ENCODE assay signal across 9 cellular contexts in the genomic region with DNA sequence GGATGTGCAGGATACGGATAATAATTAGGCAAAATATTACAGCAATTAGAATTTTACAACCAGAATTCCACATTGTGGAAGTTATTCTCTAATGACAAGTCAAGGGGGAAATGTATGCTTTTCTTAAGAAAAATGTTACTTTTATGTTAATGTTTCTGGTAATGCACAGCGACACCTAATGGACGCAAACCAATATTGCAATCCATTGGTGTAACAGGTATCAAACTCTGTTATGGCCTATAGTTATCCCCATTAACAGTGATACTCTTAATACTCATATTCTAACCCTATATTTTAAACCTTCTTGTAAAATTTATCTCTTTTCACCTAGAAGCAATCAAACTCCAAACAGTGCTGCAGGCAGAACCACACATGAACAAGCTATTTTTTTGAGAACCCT. TPM values are rescaled to one million over a fixed set of nuclear protein-coding genes. Genes with fewer than 3 reads are reported as not detected.
DNase-seq lines count a peak whose midpoint lies in the region; ATAC-seq and TF ChIP-seq lines count a peak whose summit lies in the region.
"Not testable (repeated sequence)": the region's sequence is repeated elsewhere in the genome, so short reads cannot be mapped to it uniquely, and the experiment has no call there.
"Had no signal": no experiment of that assay in that cellular context is flagged by ENCODE, and none has a peak within 500 bp of the region (broad histone marks: within the 10 kb centered on the region; RNA-seq: fewer than 3 reads in every experiment).

No MANE protein-coding gene starts in this region.

- H3K27me3 Mint-ChIP-seq in WTC11 (ENCODE audit: low read depth), result not testable (repeated sequence)

- not testable (repeated sequence) for TF ChIP-seq CTCF in HL-60 (IDR thresholded peaks at IDR 0.05; ENCODE audit: insufficient read depth, low read length); brain microvascular endothelial cell (IDR thresholded peaks at IDR 0.05; ENCODE audit: low read depth, low read length, missing control alignments)
- peak; percentile 60 for TF ChIP-seq CTCF in WTC11 (IDR thresholded peaks at IDR 0.05)
- TF ChIP-seq CTCF in cardiac muscle cell (IDR thresholded peaks at IDR 0.05; ENCODE audit: low read depth, low read length), result peak; percentile 40
- peak; percentile 73 for TF ChIP-seq CTCF in neural cell (IDR thresholded peaks at IDR 0.05; ENCODE audit: poor library complexity, severe bottlenecking)
- peak; percentile 62 for TF ChIP-seq CTCF in thoracic aorta (IDR thresholded peaks at IDR 0.05)

- not testable (repeated sequence) for H3K4me2 ChIP-seq in neural cell (ENCODE audit: low read length)

- not testable (repeated sequence) for H3K9ac ChIP-seq in neural cell (ENCODE audit: low read length)

- in situ Hi-C loops in brain microvascular endothelial cell (cut with HindIII; ENCODE audit: low pct_ligation_motif_present, low sequenced_read_pairs), result not testable (repeated sequence)

- not testable (repeated sequence) for H3K36me3 ChIP-seq in brain microvascular endothelial cell (replicated peaks); cardiac muscle cell; neural cell (ENCODE audit: insufficient read depth, low read length); thoracic aorta

- H3K4me1 ChIP-seq in cardiac muscle cell (ENCODE audit: low read depth); thoracic aorta (ENCODE audit: control insufficient read depth in 1 of 2, low read depth in 2 of 2): not testable (repeated sequence)

- H2AFZ ChIP-seq in neural cell (ENCODE audit: low read depth, low read length), result not testable (repeated sequence)

- peak; percentile 65 for TF ChIP-seq RAD21 in neural cell (conservative IDR thresholded peaks at IDR 0.05)

- POLR2A ChIA-PET in WTC11 (lab: Charles Lee), result not testable (repeated sequence)

- CTCF ChIA-PET in WTC11 (lab: Charles Lee), result not testable (repeated sequence)

- H3K4me3 ChIP-seq in HL-60 (replicated peaks; ENCODE audit: insufficient read depth, low read length); brain microvascular endothelial cell (ENCODE audit: low read depth, low read length); cardiac muscle cell; neural cell (ENCODE audit: low read length); thoracic aorta: not testable (repeated sequence)

- H3K27ac ChIP-seq in HL-60 (replicated peaks); brain microvascular endothelial cell; cardiac muscle cell; neural cell (ENCODE audit: low read length); thoracic aorta: not testable (repeated sequence)

- not testable (repeated sequence) for H3K79me2 ChIP-seq in neural cell (replicated peaks; ENCODE audit: insufficient read depth, low read length)

- DNase-seq in DMS114 treated with DMSO at 0.1 percent for 48 hours (lab: John Stamatoyannopoulos, UW; ENCODE audit: unreplicated experiment) (peak; percentile 13), HL-60 (ENCODE audit: low read depth in 1 of 2, low spot score in 1 of 2) (peak; percentile 1 to 39), NCI-H69 (lab: John Stamatoyannopoulos, UW) (peak; percentile 10), WTC11 (ENCODE audit: low spot score) (peak; percentile 30), brain microvascular endothelial cell (peak; percentile 48), cardiac muscle cell (ENCODE audit: low read depth in 1 of 2, low spot score in 1 of 2) (peak; percentile 23 to 53)
- not testable (repeated sequence) for DNase-seq in thoracic aorta (ENCODE audit: low spot score)

- TF ChIP-seq EP300 in neural cell (conservative IDR thresholded peaks at IDR 0.05; ENCODE audit: poor library complexity, severe bottlenecking), result not testable (repeated sequence)

- not testable (repeated sequence) for H3K27me3 ChIP-seq in HL-60 (ENCODE audit: insufficient read depth, poor library complexity, severe bottlenecking); brain microvascular endothelial cell (replicated peaks); cardiac muscle cell; neural cell (ENCODE audit: insufficient read depth, low read depth, low read length); thoracic aorta (replicated peaks; ENCODE audit: insufficient read depth)

- not testable (repeated sequence) for ATAC-seq in WTC11; thoracic aorta (ENCODE audit: insufficient number of reproducible peaks, low FRiP score, low read depth)

- not testable (repeated sequence) for H3K4me1 Mint-ChIP-seq in WTC11

- not testable (repeated sequence) for H3K27ac Mint-ChIP-seq in WTC11

- not testable (repeated sequence) for H3K4me3 Mint-ChIP-seq in WTC11

- H3K9me3 Mint-ChIP-seq in WTC11, result not testable (repeated sequence)

- not testable (repeated sequence) for H3F3A ChIP-seq in neural cell (ENCODE audit: insufficient read depth, low read length, poor library complexity, severe bottlenecking)

- H4K20me1 ChIP-seq in neural cell (ENCODE audit: insufficient read depth), result not testable (repeated sequence)

- H3K9me2 ChIP-seq in neural cell (ENCODE audit: insufficient read depth, low read length), result not testable (repeated sequence)

- not testable (repeated sequence) for H3K36me3 Mint-ChIP-seq in WTC11

- not testable (repeated sequence) for H3K9me3 ChIP-seq in cardiac muscle cell (ENCODE audit: low read depth); neural cell (ENCODE audit: low read length); thoracic aorta

TF ChIP-seq in neural cell, 6 proteins besides CTCF, POLR2A, EP300 and RAD21:
- peak; percentile 56 for TF ChIP-seq SMC3 (conservative IDR thresholded peaks at IDR 0.05; ENCODE audit: poor library complexity)

RNA-seq across cellular contexts. Expression of a gene that starts 22.3 kb away (rescaled TPM):
- total RNA-seq in WTC11 (2021) (not detected in 3 replicates), cardiac muscle cell (not detected in 2 replicates), thoracic aorta (1 to 10 TPM; 1.1 to 3.9 TPM)
- polyA plus RNA-seq in cardiac muscle cell (not detected in 2 replicates), neural cell (0.51 TPM in 1 of 2 replicates, not detected in the other)
- polyA minus RNA-seq in neural cell, result 0.58 TPM in 1 of 2 replicates, not detected in the other
- total RNA-seq: activated T-helper 2 cell treated with anti-CD3 and anti-CD28 coated beads, Interferon-gamma antibody, Interleukin-2, Interleukin-4, amounts not matched to agents 10 μg/mL and 5 μg/mL and 100 μg/mL, durations not matched to agents 14 hours and 24 hours and 36 hours had no signal

RNA-seq across cellular contexts. Expression of a gene that starts 47.9 kb away (rescaled TPM):
- total RNA-seq in WTC11 (2021), result not detected in 3 replicates
- not detected in 2 replicates for total RNA-seq in cardiac muscle cell
- polyA plus RNA-seq in cardiac muscle cell, result not detected in 2 replicates
- 0.32 TPM in 1 of 2 replicates, not detected in the other for polyA plus RNA-seq in neural cell
- 0.23 TPM in 1 of 2 replicates, not detected in the other for polyA minus RNA-seq in neural cell
- total RNA-seq in thoracic aorta, result not detected
- total RNA-seq: activated T-helper 2 cell treated with anti-CD3 and anti-CD28 coated beads, Interferon-gamma antibody, Interleukin-2, Interleukin-4, amounts not matched to agents 10 μg/mL and 5 μg/mL and 100 μg/mL, durations not matched to agents 14 hours and 24 hours and 36 hours had no signal
